ENCODE assay signal across 20 cellular contexts in genomic region chr1:247386217-247386616, GRCh38. TPM values are rescaled to one million over a fixed set of nuclear protein-coding genes. Genes with fewer than 3 reads are reported as not detected.
DNase-seq lines count a peak whose midpoint lies in the region; ATAC-seq, FAIRE-seq and TF ChIP-seq lines count a peak whose summit lies in the region.
"Had no signal": no experiment of that assay in that cellular context is flagged by ENCODE, and none has a peak within 500 bp of the region (broad histone marks: within the 10 kb centered on the region; RNA-seq: fewer than 3 reads in every experiment).

No MANE protein-coding gene starts in this region.

- no peaks in the 10 kb centered on the region for H3K27me3 Mint-ChIP-seq in astrocyte (ENCODE audit: low read depth, unreplicated experiment)

- H4K20me1 ChIP-seq in astrocyte (ENCODE audit: insufficient read depth, low read length): no peaks in the 10 kb centered on the region

- H3K9me3 Mint-ChIP-seq in astrocyte (ENCODE audit: unreplicated experiment): peaks cover 2% of the 10 kb centered on the region

- peak; percentile 31 for ATAC-seq in HG02610 (IDR thresholded peaks at IDR 0.05; ENCODE audit: unreplicated experiment)
- ATAC-seq in GM18867 (IDR thresholded peaks at IDR 0.05; ENCODE audit: unreplicated experiment): no peak
- ATAC-seq in GM21528 (IDR thresholded peaks at IDR 0.05; ENCODE audit: low FRiP score, unreplicated experiment): no peak
- ATAC-seq: HepG2; stimulated activated memory B cell treated with anti-CD40 and anti-IgM and Interleukin-4, amounts not matched to agents 10 μg/mL and 1 μg/mL and 100 μg/mL, for 72 hours had no signal

- H3K4me3 Mint-ChIP-seq in astrocyte (ENCODE audit: unreplicated experiment): no peak overlapping the region
- H3K4me3 Mint-ChIP-seq: stimulated activated memory B cell treated with anti-CD40 and anti-IgM and Interleukin-4, amounts not matched to agents 10 μg/mL and 1 μg/mL and 100 μg/mL, for 72 hours had no signal

- H3K79me2 ChIP-seq in astrocyte (ENCODE audit: insufficient read depth, low read length): no peaks in the 10 kb centered on the region

- peaks cover 24% of the 10 kb centered on the region for H3K4me1 Mint-ChIP-seq in astrocyte (ENCODE audit: low read depth, unreplicated experiment)

- peak overlapping the region; percentile 92 for H3K27ac Mint-ChIP-seq in astrocyte (ENCODE audit: unreplicated experiment)
- H3K27ac Mint-ChIP-seq: stimulated activated memory B cell treated with anti-CD40 and anti-IgM and Interleukin-4, amounts not matched to agents 10 μg/mL and 1 μg/mL and 100 μg/mL, for 72 hours had no signal

- H3K9ac ChIP-seq in astrocyte (ENCODE audit: low read length): no peak overlapping the region

- H3K4me3 ChIP-seq in GM12865 (ENCODE audit: low read depth, low read length) (no peak overlapping the region), astrocyte (ENCODE audit: insufficient read depth, low read depth, low read length) (no peak overlapping the region)
- H3K4me3 ChIP-seq: cardiac muscle cell, upper lobe of left lung had no signal

- H3K27ac ChIP-seq in astrocyte (ENCODE audit: low read depth, low read length): no peak overlapping the region
- H3K27ac ChIP-seq: cardiac muscle cell, upper lobe of left lung, VCaP had no signal

- peak; percentile 62 for DNase-seq in GM12865 (ENCODE audit: low read depth)
- no peak for DNase-seq in GM18507 (ENCODE audit: extremely low spot score, insufficient read length, low read depth)
- no peak for DNase-seq in astrocyte (ENCODE audit: low read depth)
- DNase-seq in COLO668 (lab: John Stamatoyannopoulos, UW; ENCODE audit: unreplicated experiment): no peak
- DNase-seq: activated effector memory CD4-positive, alpha-beta T cell treated with Interleukin-2 at 50 U/mL for 16 hours; DND-41; kidney; NCI-H1417 treated with DMSO at 0.1 percent for 48 hours; NCI-H2171 treated with DMSO at 0.1 percent for 48 hours; occipital lobe; SHP77 treated with DMSO at 0.1 percent for 48 hours; T-helper 1 cell; upper lobe of left lung had no signal

- peaks cover 3% of the 10 kb centered on the region for H3K36me3 Mint-ChIP-seq in astrocyte (ENCODE audit: low read depth, unreplicated experiment)
- H3K36me3 Mint-ChIP-seq: stimulated activated memory B cell treated with anti-CD40 and anti-IgM and Interleukin-4, amounts not matched to agents 10 μg/mL and 1 μg/mL and 100 μg/mL, for 72 hours had no signal

- no peak for TF ChIP-seq CTCF in GM12865 (IDR thresholded peaks at IDR 0.05; ENCODE audit: insufficient read depth, low read depth, low read length, missing control alignments)
- no peak for TF ChIP-seq CTCF in astrocyte (IDR thresholded peaks at IDR 0.05; ENCODE audit: insufficient read depth, low read depth, low read length)

- H3K36me3 ChIP-seq in astrocyte (ENCODE audit: insufficient read depth, low read length): no peaks in the 10 kb centered on the region
- H3K36me3 ChIP-seq: cardiac muscle cell, upper lobe of left lung had no signal

- no peaks in the 10 kb centered on the region for H3K4me1 ChIP-seq in astrocyte (ENCODE audit: insufficient read depth, low read length)

- H3K9me3 ChIP-seq in astrocyte (ENCODE audit: insufficient read depth, low read depth, low read length): peaks cover 5% of the 10 kb centered on the region
- H3K9me3 ChIP-seq: upper lobe of left lung had no signal

- FAIRE-seq in GM18507 (lab: Jason Lieb, UNC): peak; percentile 9
- no peak for FAIRE-seq in astrocyte (lab: Jason Lieb, UNC)
- FAIRE-seq: HepG2, kidney had no signal

- no peak overlapping the region for H3K4me2 ChIP-seq in astrocyte (ENCODE audit: low read length)

- no peaks in the 10 kb centered on the region for H3K27me3 ChIP-seq in astrocyte (ENCODE audit: insufficient read depth, low read length)
- H3K27me3 ChIP-seq: cardiac muscle cell, upper lobe of left lung had no signal

- H2AFZ ChIP-seq in astrocyte (ENCODE audit: low read depth, low read length): no peak overlapping the region

RNA-seq across cellular contexts. Expression of gene NLRP3, which starts 29.8 kb away (rescaled TPM):
- 0.09 and 0.12 TPM in 2 replicates for total RNA-seq in astrocyte
- total RNA-seq: HepG2 had no signal

RNA-seq across cellular contexts. Expression of gene ZNF496, which starts 54.5 kb away (rescaled TPM):
- 30.3 and 30.5 TPM in 2 replicates for total RNA-seq in astrocyte
